ENCODE assay signal across 19 cellular contexts in the genomic region with DNA sequence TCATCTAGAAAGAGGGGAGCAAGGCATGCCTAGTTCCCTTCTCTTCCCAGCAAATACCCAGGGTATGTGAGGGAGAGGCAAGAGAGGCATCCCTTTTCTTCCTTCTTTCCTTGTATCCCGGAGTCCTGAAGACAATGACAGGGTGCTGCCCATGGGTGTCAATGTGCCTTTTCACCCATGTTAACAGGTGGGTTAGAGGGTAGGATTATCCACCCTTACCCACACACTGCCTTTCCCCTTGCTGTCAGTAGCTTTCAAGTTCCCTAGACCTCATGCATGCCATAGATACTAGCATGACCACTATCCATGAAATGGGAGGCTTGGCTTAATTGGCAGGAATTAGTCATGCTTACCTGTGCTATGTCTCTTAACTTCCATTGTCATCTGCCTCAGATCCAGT.
"Had no signal": no experiment of that assay in that cellular context is flagged by ENCODE, and none has a peak within 500 bp of the region (broad histone marks: within the 10 kb centered on the region; RNA-seq: fewer than 3 reads in every experiment).

No MANE protein-coding gene starts in this region.

- H3K27ac Mint-ChIP-seq: activated B cell treated with CpG ODN at 0.5 μM for 24 hours had no signal

- H3K36me3 ChIP-seq: left ventricle myocardium inferior, prostate gland, right atrium auricular region, transverse colon had no signal

- H3K27me3 Mint-ChIP-seq: activated B cell treated with CpG ODN at 0.5 μM for 24 hours; activated CD4-positive, alpha-beta memory T cell treated with anti-CD3 and anti-CD28 coated beads, Interleukin-2, amount 10 ng/mL, durations not matched to agents 7 days and 5 days; stimulated activated naive CD8-positive, alpha-beta T cell treated with anti-CD3 and anti-CD28 coated beads, Interleukin-15, Interleukin-2, amounts not matched to agents 100 ng/mL and 50 ng/mL, for 24 hours had no signal

- H3K27me3 ChIP-seq: right atrium auricular region, transverse colon had no signal

- H3K27ac ChIP-seq: dorsolateral prefrontal cortex, left ventricle myocardium inferior, prostate gland, right atrium auricular region, transverse colon had no signal

- H3K4me1 ChIP-seq: left ventricle myocardium inferior, prostate gland, right atrium auricular region, transverse colon had no signal

- H3K4me3 Mint-ChIP-seq: activated B cell treated with CpG ODN at 0.5 μM for 24 hours; activated CD4-positive, alpha-beta memory T cell treated with anti-CD3 and anti-CD28 coated beads, Interleukin-2, amount 10 ng/mL, durations not matched to agents 7 days and 5 days; stimulated activated naive CD8-positive, alpha-beta T cell treated with anti-CD3 and anti-CD28 coated beads, Interleukin-15, Interleukin-2, amounts not matched to agents 100 ng/mL and 50 ng/mL, for 24 hours had no signal

- H3K9me3 ChIP-seq: prostate gland, transverse colon had no signal

- DNase-seq: activated B cell treated with CpG ODN at 0.5 μM for 24 hours; activated CD4-positive, alpha-beta memory T cell treated with anti-CD3 and anti-CD28 coated beads, Interleukin-2, amount 10 ng/mL, durations not matched to agents 7 days and 5 days; activated CD4-positive, alpha-beta T cell treated with anti-CD3 and anti-CD28 coated beads for 4 hours; activated CD8-positive, alpha-beta memory T cell treated with anti-CD3 and anti-CD28 coated beads, Interleukin-2, amount 50 U/mL, for 48 hours; activated effector memory CD4-positive, alpha-beta T cell treated with anti-CD3 and anti-CD28 coated beads, Interleukin-2, amount 50 U/mL, for 16 hours; activated naive CD4-positive, alpha-beta T cell treated with anti-CD3 and anti-CD28 coated beads, Interleukin-2, amount 50 U/mL, for 16 hours; activated T-cell treated with anti-CD3 and anti-CD28 coated beads, Interleukin-2, amount 50 U/mL, for 48 hours; amygdala; caudate nucleus; dorsolateral prefrontal cortex; hypothalamus; kidney; left ventricle myocardium inferior; mammary epithelial cell; stimulated activated CD4-positive, alpha-beta T cell treated with anti-CD3 and anti-CD28 coated beads, Interleukin-2, amount 100 ng/mL, for 24 hours; transverse colon had no signal

- H3K4me3 ChIP-seq: dorsolateral prefrontal cortex, left ventricle myocardium inferior, prostate gland, right atrium auricular region, transverse colon had no signal
